Comparison of ENCODE assay signal across 8 cellular contexts in the genomic region with DNA sequence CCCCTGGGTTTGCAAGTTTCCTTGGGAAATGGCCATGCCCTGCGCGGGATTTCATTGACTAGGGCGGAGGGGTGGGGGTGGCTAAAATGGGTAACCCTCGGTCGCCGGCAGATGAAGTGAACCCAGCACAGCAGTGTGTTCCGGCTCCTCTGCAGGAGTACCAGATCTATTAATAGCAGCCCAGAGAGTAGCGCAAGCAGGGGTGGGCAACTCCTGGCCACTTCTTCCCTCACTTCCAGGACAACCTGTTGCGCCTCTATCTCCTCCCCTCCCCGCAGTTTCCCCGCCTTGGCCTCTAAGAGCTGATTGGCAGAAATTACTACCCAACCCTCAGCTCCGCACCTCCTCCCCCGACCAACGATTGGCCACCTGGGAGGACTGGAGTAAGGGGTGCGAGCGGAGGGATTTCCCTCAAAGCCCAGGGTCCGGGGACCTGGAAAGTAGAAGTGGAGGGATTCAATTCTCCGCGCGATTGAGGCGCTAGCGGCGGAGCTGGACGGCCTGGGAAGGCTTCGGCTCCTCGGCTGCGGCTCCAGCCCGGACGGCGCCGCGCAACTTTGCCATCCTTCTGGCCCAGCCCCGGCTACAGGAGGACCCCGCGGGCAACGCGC. TPM values are rescaled to one million over a fixed set of nuclear protein-coding genes. Genes with fewer than 3 reads are reported as not detected.
DNase-seq lines count a peak whose midpoint lies in the region; ATAC-seq and TF ChIP-seq lines count a peak whose summit lies in the region.

A gene with protein sequence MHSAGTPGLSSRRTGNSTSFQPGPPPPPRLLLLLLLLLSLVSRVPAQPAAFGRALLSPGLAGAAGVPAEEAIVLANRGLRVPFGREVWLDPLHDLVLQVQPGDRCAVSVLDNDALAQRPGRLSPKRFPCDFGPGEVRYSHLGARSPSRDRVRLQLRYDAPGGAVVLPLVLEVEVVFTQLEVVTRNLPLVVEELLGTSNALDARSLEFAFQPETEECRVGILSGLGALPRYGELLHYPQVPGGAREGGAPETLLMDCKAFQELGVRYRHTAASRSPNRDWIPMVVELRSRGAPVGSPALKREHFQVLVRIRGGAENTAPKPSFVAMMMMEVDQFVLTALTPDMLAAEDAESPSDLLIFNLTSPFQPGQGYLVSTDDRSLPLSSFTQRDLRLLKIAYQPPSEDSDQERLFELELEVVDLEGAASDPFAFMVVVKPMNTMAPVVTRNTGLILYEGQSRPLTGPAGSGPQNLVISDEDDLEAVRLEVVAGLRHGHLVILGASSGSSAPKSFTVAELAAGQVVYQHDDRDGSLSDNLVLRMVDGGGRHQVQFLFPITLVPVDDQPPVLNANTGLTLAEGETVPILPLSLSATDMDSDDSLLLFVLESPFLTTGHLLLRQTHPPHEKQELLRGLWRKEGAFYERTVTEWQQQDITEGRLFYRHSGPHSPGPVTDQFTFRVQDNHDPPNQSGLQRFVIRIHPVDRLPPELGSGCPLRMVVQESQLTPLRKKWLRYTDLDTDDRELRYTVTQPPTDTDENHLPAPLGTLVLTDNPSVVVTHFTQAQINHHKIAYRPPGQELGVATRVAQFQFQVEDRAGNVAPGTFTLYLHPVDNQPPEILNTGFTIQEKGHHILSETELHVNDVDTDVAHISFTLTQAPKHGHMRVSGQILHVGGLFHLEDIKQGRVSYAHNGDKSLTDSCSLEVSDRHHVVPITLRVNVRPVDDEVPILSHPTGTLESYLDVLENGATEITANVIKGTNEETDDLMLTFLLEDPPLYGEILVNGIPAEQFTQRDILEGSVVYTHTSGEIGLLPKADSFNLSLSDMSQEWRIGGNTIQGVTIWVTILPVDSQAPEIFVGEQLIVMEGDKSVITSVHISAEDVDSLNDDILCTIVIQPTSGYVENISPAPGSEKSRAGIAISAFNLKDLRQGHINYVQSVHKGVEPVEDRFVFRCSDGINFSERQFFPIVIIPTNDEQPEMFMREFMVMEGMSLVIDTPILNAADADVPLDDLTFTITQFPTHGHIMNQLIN (N-terminal part only) (plus strand): TSS at position 443 of the 611 bp plus-strand sequence. CDS start 268 bp downstream, outside the sequence.

- H3K4me3 Mint-ChIP-seq in activated naive CD4-positive, alpha-beta T cell treated with anti-CD3 and anti-CD28 coated beads for 36 hours, result peak within 1 kb of the TSS; percentile 29
- H3K4me3 Mint-ChIP-seq in nephron, result peak within 1 kb of the TSS; percentile 87 to 98 (median 93)

- no peak within 1 kb of the TSS for H3K27ac Mint-ChIP-seq in activated naive CD4-positive, alpha-beta T cell treated with anti-CD3 and anti-CD28 coated beads for 36 hours
- peak within 1 kb of the TSS; percentile 26 to 84 (median 38) for H3K27ac Mint-ChIP-seq in nephron

- peak within 1 kb of the TSS; percentile 18; the same call in 1 of the 2 replicates for H3K4me3 ChIP-seq in PC-3 (ENCODE audit: low read length)
- H3K4me3 ChIP-seq in fibroblast of lung (replicated peaks in 1 of 4; ENCODE audit: control extremely low read depth in 1 of 4, insufficient read depth in 1 of 4, low read depth in 3 of 4, low read length in 4 of 4), result peak within 1 kb of the TSS in 3 of 4 experiments; percentile 10 to 57 (median 43)

- POLR2A ChIA-PET in PC-3 (lab: Charles Lee; ENCODE audit: unreplicated experiment), result no interaction called here

- H3K4me1 Mint-ChIP-seq in activated naive CD4-positive, alpha-beta T cell treated with anti-CD3 and anti-CD28 coated beads for 36 hours (ENCODE audit: low read depth), result peaks cover 5% of the 10 kb centered on the region
- H3K4me1 Mint-ChIP-seq in nephron, result peaks cover 15% of the 10 kb centered on the region

- BruUV-seq in PC-3 (replicated peaks; lab: Mats Ljungman, UMichigan), result no TSS peak

- H3K36me3 Mint-ChIP-seq in activated naive CD4-positive, alpha-beta T cell treated with anti-CD3 and anti-CD28 coated beads for 36 hours (ENCODE audit: low read depth), result no peaks in the 10 kb centered on the region
- peaks cover 26% of the 10 kb centered on the region for H3K36me3 Mint-ChIP-seq in nephron (ENCODE audit: low read depth)

- no peaks in the 10 kb centered on the region for H4K20me1 ChIP-seq in PC-3 (ENCODE audit: low read length)
- no peaks in the 10 kb centered on the region for H4K20me1 ChIP-seq in fibroblast of lung (ENCODE audit: control insufficient read depth, extremely low read depth, insufficient read depth, low read length)

- no peaks in the 10 kb centered on the region for H3K9me3 ChIP-seq in PC-3 (ENCODE audit: low read length)
- H3K9me3 ChIP-seq in fibroblast of lung (ENCODE audit: control insufficient read depth, insufficient read depth, low read depth, low read length), result no peaks in the 10 kb centered on the region

- CTCF ChIA-PET in activated naive CD4-positive, alpha-beta T cell treated with anti-CD3 and anti-CD28 coated beads for 36 hours (lab: Charles Lee), result interaction anchor here (0.8 kb wide), 1 partner anchor 16 kb away, joined by 3 read pairs; no protein-coding TSS in a partner anchor
- CTCF ChIA-PET in PC-3 (lab: Charles Lee), result interaction anchor here (1.1 kb wide), 1 partner anchor 78 kb away, joined by 6 read pairs; no protein-coding TSS in a partner anchor

- H3F3A ChIP-seq in PC-3 (ENCODE audit: low read length, unreplicated experiment), result no peaks in the 10 kb centered on the region

- H3K27ac ChIP-seq in PC-3 (ENCODE audit: low read length) (no peak within 1 kb of the TSS), fibroblast of lung (ENCODE audit: insufficient read depth, low read length) (no peak within 1 kb of the TSS)

- H3K4me1 ChIP-seq in PC-3 (ENCODE audit: insufficient read depth, low read length) (no peaks in the 10 kb centered on the region), fibroblast of lung (ENCODE audit: control insufficient read depth, extremely low read depth, insufficient read depth, low read length) (no peaks in the 10 kb centered on the region)

- H3K27me3 Mint-ChIP-seq in activated naive CD4-positive, alpha-beta T cell treated with anti-CD3 and anti-CD28 coated beads for 36 hours (ENCODE audit: low read depth), result peaks cover 20% of the 10 kb centered on the region
- H3K27me3 Mint-ChIP-seq in nephron (ENCODE audit: low read depth), result peaks cover 11% of the 10 kb centered on the region

- H3K27me3 ChIP-seq in PC-3 (ENCODE audit: low read length) (peaks cover 41% of the 10 kb centered on the region), fibroblast of lung (ENCODE audit: control insufficient read depth, insufficient read depth, low read length) (peaks cover 24% of the 10 kb centered on the region)

- no peaks in the 10 kb centered on the region for H3K9me3 Mint-ChIP-seq in activated naive CD4-positive, alpha-beta T cell treated with anti-CD3 and anti-CD28 coated beads for 36 hours
- H3K9me3 Mint-ChIP-seq in nephron, result peaks cover 5% of the 10 kb centered on the region

- no peak for DNase-seq in activated naive CD4-positive, alpha-beta T cell treated with anti-CD3 and anti-CD28 coated beads for 36 hours
- no peak for DNase-seq in activated naive CD4-positive, alpha-beta T cell treated with anti-CD3 and anti-CD28 coated beads, Interleukin-2, amount 50 U/mL, for 16 hours
- peak; percentile 15 for DNase-seq in PC-3
- DNase-seq in fibroblast of lung (ENCODE audit: low read depth in 2 of 2), result peak; percentile 30 to 59
- DNase-seq in stimulated activated naive CD4-positive, alpha-beta T cell (lab: John Stamatoyannopoulos, UW), result no peak

- peak within 1 kb of the TSS; percentile 64 for H3K4me2 ChIP-seq in PC-3 (ENCODE audit: low read length)
- H3K4me2 ChIP-seq in fibroblast of lung (ENCODE audit: extremely low read depth, insufficient read depth, low read length), result peak within 1 kb of the TSS; percentile 64

- no peak for TF ChIP-seq CTCF in PC-3 (conservative IDR thresholded peaks at IDR 0.05; ENCODE audit: low read depth, low read length)
- TF ChIP-seq CTCF in fibroblast of lung (conservative IDR thresholded peaks at IDR 0.05 in 1 of 2, IDR thresholded peaks at IDR 0.05 in 1 of 2; ENCODE audit: low read depth in 1 of 2, low read length in 2 of 2), result no peak
- TF ChIP-seq CTCF in nephron (IDR thresholded peaks at IDR 0.05; ENCODE audit: unreplicated experiment in 3 of 3), result no peak

- H3K79me2 ChIP-seq in PC-3 (ENCODE audit: low read length) (no peaks in the 10 kb centered on the region), fibroblast of lung (ENCODE audit: control insufficient read depth, insufficient read depth, low read length) (no peaks in the 10 kb centered on the region)

- H2AFZ ChIP-seq in PC-3 (ENCODE audit: low read length) (no peak within 1 kb of the TSS), fibroblast of lung (ENCODE audit: low read length) (no peak within 1 kb of the TSS)

- peak; percentile 38 for ATAC-seq in PC-3
- ATAC-seq in GM21515 (IDR thresholded peaks at IDR 0.05; ENCODE audit: unreplicated experiment), result no peak
- no peak for ATAC-seq in HG03342 (IDR thresholded peaks at IDR 0.05; ENCODE audit: unreplicated experiment)

- no peaks in the 10 kb centered on the region for H3K9me2 ChIP-seq in PC-3 (replicated peaks; ENCODE audit: low read length)

- H3K9ac ChIP-seq in PC-3 (ENCODE audit: low read length) (no peak within 1 kb of the TSS), fibroblast of lung (ENCODE audit: insufficient read depth, low read length) (no peak within 1 kb of the TSS)

- intact Hi-C loops in activated naive CD4-positive, alpha-beta T cell treated with anti-CD3 and anti-CD28 coated beads for 36 hours (cut with micrococcal nuclease), result loop anchor here (1.0 to 2.0 kb wide), 3 partner anchors 78 to 229 kb away; no protein-coding TSS in a partner anchor
- intact Hi-C loops in PC-3 (cut with micrococcal nuclease), result no loop called here

- H3K36me3 ChIP-seq in PC-3 (ENCODE audit: low read depth, low read length) (no peaks in the 10 kb centered on the region), fibroblast of lung (ENCODE audit: control insufficient read depth, insufficient read depth, low read length) (no peaks in the 10 kb centered on the region)

RNA-seq across cellular contexts. Expression of the gene that starts here (rescaled TPM):
- not detected for total RNA-seq in activated naive CD4-positive, alpha-beta T cell treated with anti-CD3 and anti-CD28 coated beads for 36 hours
- 0.04 TPM in 1 of 2 replicates, not detected in the other for total RNA-seq in PC-3 (2014; rRNA removed)
- total RNA-seq in fibroblast of lung, result under 0.01 TPM in 1 of 2 replicates, not detected in the other
- under 0.01 and 0.01 TPM in 2 replicates for polyA plus RNA-seq in fibroblast of lung
- polyA plus RNA-seq in fibroblast of lung (2012), result not detected in 2 replicates
- not detected in 2 replicates for polyA minus RNA-seq in fibroblast of lung (ENCODE audit: low replicate concordance)

Comparison
In these comparisons a context has a peak if more than half of its experiments do, and no peak if none do; other contexts are left out.
1. Peak in DNase-seq, ATAC-seq, H3K4me3 ChIP-seq and H3K4me2 ChIP-seq in PC-3; RNA of the gene not detected or under 1 TPM.
2. Peak in DNase-seq, H3K4me3 ChIP-seq and H3K4me2 ChIP-seq in fibroblast of lung; RNA of the gene not detected or under 1 TPM.